15 cellular contexts compared by ENCODE assay signal in genomic region chr3:63557912-63558311, GRCh38.
DNase-seq lines count a peak whose midpoint lies in the region; ATAC-seq and TF ChIP-seq lines count a peak whose summit lies in the region.
"Had no signal": no experiment of that assay in that cellular context is flagged by ENCODE, and none has a peak within 500 bp of the region (broad histone marks: within the 10 kb centered on the region; RNA-seq: fewer than 3 reads in every experiment).

No MANE protein-coding gene starts in this region.

- no peaks in the 10 kb centered on the region for H3K36me3 ChIP-seq in gastroesophageal sphincter
- H3K36me3 ChIP-seq: adrenal gland, SJCRH30 had no signal

- DNase-seq in NB4 (ENCODE audit: low read depth) (peak; percentile 17), DMS 273 treated with DMSO at 0.1 percent for 48 hours (lab: John Stamatoyannopoulos, UW) (no peak), NCI-H748 treated with DMSO at 0.1 percent for 48 hours (lab: John Stamatoyannopoulos, UW) (no peak)
- no peak for DNase-seq in stimulated activated naive CD8-positive, alpha-beta T cell treated with anti-CD3 and anti-CD28 coated beads, Interleukin-15, Interleukin-2, amounts not matched to agents 100 U/mL and 50 U/mL, for 24 hours
- DNase-seq: adrenal gland, DMS53, NCI-H1105 treated with DMSO at 0.1 percent for 48 hours, NCI-H524, SJCRH30 had no signal

- no peaks in the 10 kb centered on the region for H3K27me3 ChIP-seq in gastroesophageal sphincter
- H3K27me3 ChIP-seq: adrenal gland, SJCRH30 had no signal

- no peak for TF ChIP-seq CTCF in NB4 (IDR thresholded peaks at IDR 0.05; ENCODE audit: low read depth, low read length)
- no peak for TF ChIP-seq CTCF in gastroesophageal sphincter (IDR thresholded peaks at IDR 0.05)

- no peak for TF ChIP-seq POLR2A in NB4 (IDR thresholded peaks at IDR 0.05; ENCODE audit: extremely low read depth, insufficient read length)
- TF ChIP-seq POLR2A in gastroesophageal sphincter (IDR thresholded peaks at IDR 0.05), result no peak

- no peak for TF ChIP-seq EP300 in gastroesophageal sphincter (IDR thresholded peaks at IDR 0.05)

- no peaks in the 10 kb centered on the region for H3K9me3 ChIP-seq in gastroesophageal sphincter
- H3K9me3 ChIP-seq: adrenal gland, SJCRH30 had no signal

- H3K4me3 ChIP-seq in NB4 (ENCODE audit: low read depth, low read length), result no peak overlapping the region
- H3K4me3 ChIP-seq in gastroesophageal sphincter, result no peak overlapping the region
- H3K4me3 ChIP-seq: adrenal gland, SJCRH30 had no signal

- no peaks in the 10 kb centered on the region for H3K4me1 ChIP-seq in gastroesophageal sphincter
- H3K4me1 ChIP-seq: adrenal gland, SJCRH30 had no signal

- ATAC-seq in GM18511 (IDR thresholded peaks at IDR 0.05; ENCODE audit: unreplicated experiment) (peak; percentile 84), GM21447 (IDR thresholded peaks at IDR 0.05; ENCODE audit: unreplicated experiment) (peak; percentile 72), HG03095 (IDR thresholded peaks at IDR 0.05; ENCODE audit: unreplicated experiment) (peak; percentile 96), gastroesophageal sphincter (no peak)
- no peak for ATAC-seq in stimulated activated naive CD8-positive, alpha-beta T cell treated with anti-CD3 and anti-CD28 coated beads, Interleukin-15, Interleukin-2, amounts not matched to agents 100 U/mL and 50 U/mL, for 24 hours
- ATAC-seq: esophagus mucosa, left lobe of liver had no signal

- H3K27ac ChIP-seq in gastroesophageal sphincter, result no peak overlapping the region
- H3K27ac ChIP-seq: adrenal gland, SJCRH30 had no signal

Comparison
In these comparisons a context has a peak if more than half of its experiments do, and no peak if none do; other contexts are left out.
1. ATAC-seq: peak in GM18511 (single experiment), GM21447 (single experiment) and HG03095 (single experiment); none in gastroesophageal sphincter (single experiment) and stimulated activated naive CD8-positive, alpha-beta T cell treated with anti-CD3 and anti-CD28 coated beads, Interleukin-15, Interleukin-2, amounts not matched to agents 100 U/mL and 50 U/mL, for 24 hours (single experiment).